ENCODE assay signal across 8 cellular contexts in the genomic region with DNA sequence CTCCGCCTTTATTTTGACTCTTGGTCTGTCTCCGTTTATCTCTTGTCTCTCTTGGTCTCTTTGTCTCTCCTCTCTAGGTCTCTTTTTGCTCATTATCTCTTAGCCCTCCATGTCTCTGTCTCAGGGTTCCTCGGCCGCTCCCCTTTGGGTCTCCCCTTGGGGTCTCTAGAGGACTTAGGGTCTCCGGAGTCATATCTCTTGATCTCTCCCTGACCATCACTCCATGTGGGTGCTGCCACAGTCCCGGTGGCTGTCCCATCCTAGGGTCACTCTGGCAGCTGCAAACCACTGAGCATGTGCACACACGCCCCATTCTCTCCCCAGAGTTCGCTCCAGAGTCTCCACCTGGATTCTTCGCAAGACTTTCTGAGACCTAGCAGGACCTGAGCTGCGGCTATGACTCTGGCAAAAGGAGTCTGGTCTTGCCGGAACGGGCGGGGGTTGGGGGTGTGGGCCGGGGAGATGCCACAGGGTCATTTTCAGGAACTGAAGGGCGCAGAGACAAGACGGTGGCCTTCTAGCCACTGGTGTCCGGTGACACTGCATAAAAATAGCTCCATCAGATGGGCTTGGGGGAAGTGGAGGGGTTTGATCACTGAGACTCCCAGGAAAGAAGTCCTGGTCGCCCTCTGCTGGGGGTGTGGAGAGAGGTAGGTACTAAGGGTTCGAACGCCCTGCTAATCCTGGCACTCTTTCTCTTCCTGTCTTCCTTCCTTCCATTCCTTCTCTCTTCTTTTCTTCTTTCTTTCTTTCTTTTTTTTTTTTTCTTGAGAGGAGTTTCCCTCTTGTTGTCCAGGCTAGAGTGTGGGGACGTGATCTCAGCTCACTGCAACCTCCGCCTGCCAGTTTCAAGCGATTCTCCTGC. TPM values are rescaled to one million over a fixed set of nuclear protein-coding genes. Genes with fewer than 3 reads are reported as not detected.
A peak's percentile ranks its signal among the peaks of the same experiment; 100 is the strongest.
DNase-seq lines count a peak whose midpoint lies in the region; ATAC-seq, FAIRE-seq and TF ChIP-seq lines count a peak whose summit lies in the region.
"Had no signal": no experiment of that assay in that cellular context is flagged by ENCODE, and none has a peak within 500 bp of the region (broad histone marks: within the 10 kb centered on the region; RNA-seq: fewer than 3 reads in every experiment).

No MANE protein-coding gene starts in this region.

- H3K4me3 Mint-ChIP-seq in natural killer cell treated with Interleukin-12 subunit alpha and Interleukin-12 subunit beta and Interleukin-15 and Interleukin-18, amount 100 ng/mL, for 72 hours, result peak overlapping the region; percentile 57
- H3K4me3 Mint-ChIP-seq in activated CD8-positive, alpha-beta memory T cell treated with anti-CD3 and anti-CD28 coated beads, Interleukin-2, amount 10 ng/mL, durations not matched to agents 7 days and 5 days, result no peak overlapping the region

- CTCF ChIA-PET in activated CD8-positive, alpha-beta memory T cell treated with anti-CD3 and anti-CD28 coated beads, Interleukin-2, amount 10 ng/mL, durations not matched to agents 7 days and 5 days (lab: Charles Lee), result interaction anchor here (0.6 to 2.2 kb wide), 7 partner anchors 9 to 80 kb away, joined by 3 to 10 read pairs (median 4); a partner anchor contains a TSS

- in situ Hi-C loops in astrocyte of the cerebellum (cut with HindIII; ENCODE audit: low sequenced_read_pairs), result no loop called here

- no peak overlapping the region for H2BK120ac ChIP-seq in neuronal stem cell (ENCODE audit: low read depth, low read length)

- no peak overlapping the region for H2BK5ac ChIP-seq in neuronal stem cell (ENCODE audit: low read length)

- H3K27ac ChIP-seq in small intestine (ENCODE audit: low read depth in 1 of 2, low read length in 1 of 2) (no peak overlapping the region), neuronal stem cell (replicated peaks; ENCODE audit: low read length) (no peak overlapping the region)
- H3K27ac ChIP-seq: KMS-11 had no signal

- peaks cover 36 to 41% of the 10 kb centered on the region in 2 donors for H3K27me3 Mint-ChIP-seq in natural killer cell treated with Interleukin-12 subunit alpha and Interleukin-12 subunit beta and Interleukin-15 and Interleukin-18, amount 100 ng/mL, for 72 hours
- H3K27me3 Mint-ChIP-seq in activated CD8-positive, alpha-beta memory T cell treated with anti-CD3 and anti-CD28 coated beads, Interleukin-2, amount 10 ng/mL, durations not matched to agents 7 days and 5 days, result peaks cover 46% of the 10 kb centered on the region

- DNase-seq in GM12865 (ENCODE audit: low read depth), result no peak
- peak; percentile 35 for DNase-seq in NAMALWA (ENCODE audit: low spot score)
- DNase-seq in astrocyte of the cerebellum (ENCODE audit: low read depth), result no peak
- DNase-seq in natural killer cell treated with Interleukin-12 subunit alpha and Interleukin-12 subunit beta and Interleukin-15 and Interleukin-18, amount 100 ng/mL, for 72 hours (ENCODE audit: low spot score), result no peak
- no peak for DNase-seq in activated CD8-positive, alpha-beta memory T cell treated with anti-CD3 and anti-CD28 coated beads, Interleukin-2, amount 10 ng/mL, durations not matched to agents 7 days and 5 days
- no peak for DNase-seq in small intestine
- DNase-seq in neuronal stem cell (ENCODE audit: low spot score), result no peak

- no peaks in the 10 kb centered on the region for H3K4me1 ChIP-seq in small intestine (ENCODE audit: control insufficient read depth in 2 of 2, insufficient read depth in 1 of 2, low read depth in 1 of 2, low read length in 1 of 2)
- no peaks in the 10 kb centered on the region for H3K4me1 ChIP-seq in neuronal stem cell (ENCODE audit: control insufficient read depth in 2 of 2, insufficient read depth in 1 of 2, low read depth in 1 of 2, low read length in 2 of 2)

- peaks cover 13% of the 10 kb centered on the region for H3K36me3 Mint-ChIP-seq in natural killer cell treated with Interleukin-12 subunit alpha and Interleukin-12 subunit beta and Interleukin-15 and Interleukin-18, amount 100 ng/mL, for 72 hours
- peaks cover 5% of the 10 kb centered on the region for H3K36me3 Mint-ChIP-seq in activated CD8-positive, alpha-beta memory T cell treated with anti-CD3 and anti-CD28 coated beads, Interleukin-2, amount 10 ng/mL, durations not matched to agents 7 days and 5 days

- WGBS in small intestine, 3 donors, result 49 to 66% (median 53%) methylated on average over 23 of the region's 23 CpGs
- no CpG with 5 or more reads among the region's 23 CpGs for WGBS in neuronal stem cell (ENCODE audit: extremely low coverage in 2 of 2, insufficient read length in 2 of 2, insufficient replicate concordance in 1 of 2), 2 donors

- H2BK15ac ChIP-seq in neuronal stem cell (ENCODE audit: low read length), result no peak overlapping the region

- no peak overlapping the region for H3K14ac ChIP-seq in neuronal stem cell (ENCODE audit: low read length)

- no peak overlapping the region for H3K4ac ChIP-seq in neuronal stem cell (ENCODE audit: low read length)

- no peak overlapping the region for H3K4me2 ChIP-seq in neuronal stem cell (ENCODE audit: insufficient read depth, low read length, poor library complexity, severe bottlenecking)
- H3K4me2 ChIP-seq: KMS-11 had no signal

- H3K9ac ChIP-seq in neuronal stem cell (ENCODE audit: low read depth, low read length, poor library complexity), result no peak overlapping the region
- H3K9ac ChIP-seq: KMS-11 had no signal

- H3K36me3 ChIP-seq in small intestine (ENCODE audit: control insufficient read depth in 2 of 2, insufficient read depth in 2 of 2, low read length in 2 of 2) (no peaks in the 10 kb centered on the region), neuronal stem cell (replicated peaks in 1 of 2; ENCODE audit: control insufficient read depth in 2 of 2, insufficient read depth in 2 of 2, low read length in 2 of 2) (no peaks in the 10 kb centered on the region)

- H3K23ac ChIP-seq in neuronal stem cell (ENCODE audit: low read depth, low read length, poor library complexity), result no peak overlapping the region

- H3K9me3 ChIP-seq in small intestine (ENCODE audit: control insufficient read depth, low read depth), result no peaks in the 10 kb centered on the region
- H3K9me3 ChIP-seq in neuronal stem cell (replicated peaks in 1 of 2; ENCODE audit: control insufficient read depth in 2 of 2, insufficient read depth in 1 of 2, low read depth in 1 of 2, low read length in 2 of 2), result peaks cover 12 to 17% of the 10 kb centered on the region in 2 donors

- H3K27ac Mint-ChIP-seq in natural killer cell treated with Interleukin-12 subunit alpha and Interleukin-12 subunit beta and Interleukin-15 and Interleukin-18, amount 100 ng/mL, for 72 hours, result no peak overlapping the region
- no peak overlapping the region for H3K27ac Mint-ChIP-seq in activated CD8-positive, alpha-beta memory T cell treated with anti-CD3 and anti-CD28 coated beads, Interleukin-2, amount 10 ng/mL, durations not matched to agents 7 days and 5 days

- no peak for ATAC-seq in natural killer cell treated with Interleukin-12 subunit alpha and Interleukin-12 subunit beta and Interleukin-15 and Interleukin-18, amount 100 ng/mL, for 72 hours
- no peak for ATAC-seq in activated CD8-positive, alpha-beta memory T cell treated with anti-CD3 and anti-CD28 coated beads, Interleukin-2, amount 10 ng/mL, durations not matched to agents 7 days and 5 days

- peaks cover 9 to 11% of the 10 kb centered on the region in 2 donors for H3K4me1 Mint-ChIP-seq in natural killer cell treated with Interleukin-12 subunit alpha and Interleukin-12 subunit beta and Interleukin-15 and Interleukin-18, amount 100 ng/mL, for 72 hours (ENCODE audit: low read depth in 2 of 2)
- peaks cover 10% of the 10 kb centered on the region for H3K4me1 Mint-ChIP-seq in activated CD8-positive, alpha-beta memory T cell treated with anti-CD3 and anti-CD28 coated beads, Interleukin-2, amount 10 ng/mL, durations not matched to agents 7 days and 5 days

- no peak overlapping the region for H2AK5ac ChIP-seq in neuronal stem cell (ENCODE audit: low read depth, low read length)

- H3K27me3 ChIP-seq in small intestine (ENCODE audit: control insufficient read depth in 2 of 2, insufficient read depth in 2 of 2, low read length in 2 of 2) (peaks cover 3 to 22% of the 10 kb centered on the region in 2 donors), neuronal stem cell (ENCODE audit: control insufficient read depth in 3 of 3, insufficient read depth in 3 of 3, low read depth in 1 of 3, low read length in 3 of 3) (peaks cover 17 to 52% (median 50%) of the 10 kb centered on the region in 3 experiments)

- H4K8ac ChIP-seq in neuronal stem cell (ENCODE audit: low read depth, low read length), result no peak overlapping the region

- H4K91ac ChIP-seq in neuronal stem cell (ENCODE audit: low read depth, low read length, poor library complexity), result no peak overlapping the region

- no peaks in the 10 kb centered on the region for H3K79me1 ChIP-seq in neuronal stem cell (ENCODE audit: low read depth, low read length)

- no peak overlapping the region for H3K4me3 ChIP-seq in GM12865 (ENCODE audit: low read depth, low read length)
- no peak overlapping the region for H3K4me3 ChIP-seq in astrocyte of the cerebellum (ENCODE audit: low read depth, low read length)
- H3K4me3 ChIP-seq in small intestine (ENCODE audit: low read depth in 1 of 2, low read length in 2 of 2), result no peak overlapping the region
- H3K4me3 ChIP-seq in neuronal stem cell (ENCODE audit: low read length in 2 of 2), result no peak overlapping the region

- no peak overlapping the region for H2BK12ac ChIP-seq in neuronal stem cell (ENCODE audit: low read length)

- H3K9me3 Mint-ChIP-seq in natural killer cell treated with Interleukin-12 subunit alpha and Interleukin-12 subunit beta and Interleukin-15 and Interleukin-18, amount 100 ng/mL, for 72 hours, result peaks cover 4% of the 10 kb centered on the region
- H3K9me3 Mint-ChIP-seq in activated CD8-positive, alpha-beta memory T cell treated with anti-CD3 and anti-CD28 coated beads, Interleukin-2, amount 10 ng/mL, durations not matched to agents 7 days and 5 days (ENCODE audit: low read depth), result peaks cover 3% of the 10 kb centered on the region

- TF ChIP-seq CTCF in GM12865 (IDR thresholded peaks at IDR 0.05; ENCODE audit: insufficient read depth, low read depth, low read length, missing control alignments) (peak; percentile 15), astrocyte of the cerebellum (IDR thresholded peaks at IDR 0.05; ENCODE audit: low read depth, low read length, missing control alignments) (peak; percentile 18)

- no peak for FAIRE-seq in small intestine (lab: Jason Lieb, UNC)

- no peak overlapping the region for H3K18ac ChIP-seq in neuronal stem cell (ENCODE audit: low read length)

- H2AFZ ChIP-seq in neuronal stem cell (ENCODE audit: low read length), result no peak overlapping the region

RNA-seq across cellular contexts. Expression of a gene that starts 1.2 kb away (rescaled TPM):
- total RNA-seq in natural killer cell treated with Interleukin-12 subunit alpha and Interleukin-12 subunit beta and Interleukin-15 and Interleukin-18, amount 100 ng/mL, for 72 hours, result not detected
- not detected for total RNA-seq in activated CD8-positive, alpha-beta memory T cell treated with anti-CD3 and anti-CD28 coated beads, Interleukin-2, amount 10 ng/mL, durations not matched to agents 7 days and 5 days
- not detected for polyA plus RNA-seq in small intestine
- not detected for polyA plus RNA-seq in neuronal stem cell (2013, experiment 1 of 2)
- not detected for polyA plus RNA-seq in neuronal stem cell (2013, experiment 2 of 2)

RNA-seq across cellular contexts. Expression of a gene that starts 9.1 kb away (rescaled TPM):
- not detected for total RNA-seq in natural killer cell treated with Interleukin-12 subunit alpha and Interleukin-12 subunit beta and Interleukin-15 and Interleukin-18, amount 100 ng/mL, for 72 hours
- total RNA-seq in activated CD8-positive, alpha-beta memory T cell treated with anti-CD3 and anti-CD28 coated beads, Interleukin-2, amount 10 ng/mL, durations not matched to agents 7 days and 5 days, result not detected
- polyA plus RNA-seq in small intestine, result not detected
- polyA plus RNA-seq in neuronal stem cell (2013, experiment 1 of 2), result 0.53 TPM
- polyA plus RNA-seq in neuronal stem cell (2013, experiment 2 of 2), result 0.57 TPM

RNA-seq across cellular contexts. Expression of a gene that starts 11.5 kb away (rescaled TPM):
- total RNA-seq in natural killer cell treated with Interleukin-12 subunit alpha and Interleukin-12 subunit beta and Interleukin-15 and Interleukin-18, amount 100 ng/mL, for 72 hours, result 100 to 1,000 TPM; 185 to 346 TPM
- 100 to 1,000 TPM; 222 to 224 TPM for total RNA-seq in activated CD8-positive, alpha-beta memory T cell treated with anti-CD3 and anti-CD28 coated beads, Interleukin-2, amount 10 ng/mL, durations not matched to agents 7 days and 5 days
- polyA plus RNA-seq in small intestine, result 100 to 1,000 TPM; 159 to 237 (median 220) TPM
- 356 TPM for polyA plus RNA-seq in neuronal stem cell (2013, experiment 1 of 2)
- 365 TPM for polyA plus RNA-seq in neuronal stem cell (2013, experiment 2 of 2)

RNA-seq across cellular contexts. Expression of a gene that starts 16.2 kb away (rescaled TPM):
- not detected for total RNA-seq in natural killer cell treated with Interleukin-12 subunit alpha and Interleukin-12 subunit beta and Interleukin-15 and Interleukin-18, amount 100 ng/mL, for 72 hours
- total RNA-seq in activated CD8-positive, alpha-beta memory T cell treated with anti-CD3 and anti-CD28 coated beads, Interleukin-2, amount 10 ng/mL, durations not matched to agents 7 days and 5 days, result not detected
- under 1 TPM in 1 of 3 donors, not detected in 2; 0.03 TPM for polyA plus RNA-seq in small intestine
- polyA plus RNA-seq in neuronal stem cell (2013, experiment 1 of 2), result 0.67 TPM
- 0.83 TPM for polyA plus RNA-seq in neuronal stem cell (2013, experiment 2 of 2)

RNA-seq across cellular contexts. Expression of a gene that starts 24.8 kb away (rescaled TPM):
- not detected for total RNA-seq in natural killer cell treated with Interleukin-12 subunit alpha and Interleukin-12 subunit beta and Interleukin-15 and Interleukin-18, amount 100 ng/mL, for 72 hours
- total RNA-seq in activated CD8-positive, alpha-beta memory T cell treated with anti-CD3 and anti-CD28 coated beads, Interleukin-2, amount 10 ng/mL, durations not matched to agents 7 days and 5 days, result not detected
- not detected for polyA plus RNA-seq in small intestine
- polyA plus RNA-seq in neuronal stem cell (2013, experiment 1 of 2), result not detected
- polyA plus RNA-seq in neuronal stem cell (2013, experiment 2 of 2), result not detected
